ENCODE assay signal across 8 cellular contexts in genomic region chr2:218399391-218400166, GRCh38. TPM values are rescaled to one million over a fixed set of nuclear protein-coding genes. Genes with fewer than 3 reads are reported as not detected.
DNase-seq lines count a peak whose midpoint lies in the region; ATAC-seq, FAIRE-seq and TF ChIP-seq lines count a peak whose summit lies in the region.

A gene with protein sequence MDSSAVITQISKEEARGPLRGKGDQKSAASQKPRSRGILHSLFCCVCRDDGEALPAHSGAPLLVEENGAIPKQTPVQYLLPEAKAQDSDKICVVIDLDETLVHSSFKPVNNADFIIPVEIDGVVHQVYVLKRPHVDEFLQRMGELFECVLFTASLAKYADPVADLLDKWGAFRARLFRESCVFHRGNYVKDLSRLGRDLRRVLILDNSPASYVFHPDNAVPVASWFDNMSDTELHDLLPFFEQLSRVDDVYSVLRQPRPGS (plus strand): TSS chr2:218399868. CDS start chr2:218400091, 223 bp downstream.

- FAIRE-seq in kidney (lab: Jason Lieb, UNC): no peak

- peaks cover 12 to 29% of the 10 kb centered on the region in 2 donors for H3K4me1 ChIP-seq in kidney (ENCODE audit: control insufficient read depth in 1 of 2, insufficient read depth in 1 of 2, low read depth in 1 of 2, low read length in 2 of 2)

- DNase-seq in AG08396 (ENCODE audit: low spot score) (peak; percentile 96), NCI-H460 (ENCODE audit: extremely low read depth, low read depth) (peak; percentile 93), cerebellar nuclear complex (lab: John Stamatoyannopoulos, UW) (peak; percentile 11 to 49), kidney (peak; percentile 99)
- peak; percentile 87 for DNase-seq in activated CD4-positive, alpha-beta T cell treated with anti-CD3 and anti-CD28 coated beads for 1 hour
- DNase-seq in stimulated activated CD4-positive, alpha-beta T cell treated with anti-CD3 and anti-CD28 coated beads, Interleukin-15, amount 100 ng/mL, for 24 hours: peak; percentile 94

- H3K9ac ChIP-seq in kidney (ENCODE audit: low read length in 2 of 2): peak within 1 kb of the TSS; percentile 85 to 89

- H3K9me3 ChIP-seq in kidney (ENCODE audit: control insufficient read depth in 1 of 2, low read length in 2 of 2): no peaks in the 10 kb centered on the region

- peak within 1 kb of the TSS; percentile 99 for H3K27ac ChIP-seq in kidney (ENCODE audit: low read depth in 2 of 2, low read length in 2 of 2)

- ATAC-seq in GM19025 (IDR thresholded peaks at IDR 0.05; ENCODE audit: low read depth, unreplicated experiment): peak; percentile 26
- peak; percentile 41 for ATAC-seq in HG03280 (IDR thresholded peaks at IDR 0.05; ENCODE audit: unreplicated experiment)

- peak within 1 kb of the TSS; percentile 68 to 85 for H3K4me3 ChIP-seq in kidney (ENCODE audit: low read length in 2 of 2)

- TF ChIP-seq CTCF in kidney (IDR thresholded peaks at IDR 0.05; ENCODE audit: borderline replicate concordance, extremely low read depth, insufficient read depth): peak; percentile 6

- H3K36me3 ChIP-seq in kidney (ENCODE audit: control insufficient read depth in 1 of 2, insufficient read depth in 2 of 2, low read length in 2 of 2): peaks cover 0 to 13% of the 10 kb centered on the region in 2 donors

- intact Hi-C loops in kidney (cut with DNase I): loop anchor here (10.0 kb wide), 1 partner anchor 105 kb away; the partner anchor contains the start of gene TMBIM1

RNA-seq across cellular contexts. Expression of the gene that starts here (rescaled TPM):
- total RNA-seq in NCI-H460 (2014; rRNA removed; shearing (Covaris generic)): 63.8 and 68.7 TPM in 2 replicates
- 86.5 and 88.7 TPM in 2 replicates for polyA plus RNA-seq in NCI-H460 (2014; cell fraction: nucleus; rRNA removed)
- 196 TPM for total RNA-seq in kidney
- 118 TPM for polyA plus RNA-seq in kidney (ENCODE audit: insufficient read depth, low read depth, low replicate concordance)

Comparison
In these comparisons a context has a peak if more than half of its experiments do, and no peak if none do; other contexts are left out.
1. Peak in every context shown above with its lines: DNase-seq, ATAC-seq, H3K4me3 ChIP-seq and H3K27ac ChIP-seq.
2. DNase-seq: peak in every context shown above with its lines; median percentile 99 in kidney; 96 in AG08396; 94 in stimulated activated CD4-positive, alpha-beta T cell treated with anti-CD3 and anti-CD28 coated beads, Interleukin-15, amount 100 ng/mL, for 24 hours; 93 in NCI-H460; 87 in activated CD4-positive, alpha-beta T cell treated with anti-CD3 and anti-CD28 coated beads for 1 hour; 30 in cerebellar nuclear complex.